21 cellular contexts compared by ENCODE assay signal in genomic region chr2:26607698-26608097, GRCh38. TPM values are rescaled to one million over a fixed set of nuclear protein-coding genes. Genes with fewer than 3 reads are reported as not detected.
"Had no signal": no experiment of that assay in that cellular context is flagged by ENCODE, and none has a peak within 500 bp of the region (broad histone marks: within the 10 kb centered on the region; RNA-seq: fewer than 3 reads in every experiment).

No MANE protein-coding gene starts in this region.

- H3K27me3 ChIP-seq: gastroesophageal sphincter, right atrium auricular region had no signal

- H3K4me3 Mint-ChIP-seq: activated T-helper 1 cell treated with anti-CD3 and anti-CD28 coated beads, Interleukin-12 subunit alpha, Interleukin-12 subunit beta, Interleukin-2, Interleukin-4 antibody, amounts not matched to agents 30 ng/mL and 10 ng/mL and 1 ng/mL, durations not matched to agents 14 hours and 24 hours and 36 hours; naive B cell; T-cell had no signal

- H3K4me3 ChIP-seq: gastroesophageal sphincter, right atrium auricular region had no signal

- H3K36me3 Mint-ChIP-seq: T-cell had no signal

- ATAC-seq: gastroesophageal sphincter, T-cell had no signal

- H3K27ac Mint-ChIP-seq: activated T-helper 1 cell treated with anti-CD3 and anti-CD28 coated beads, Interleukin-12 subunit alpha, Interleukin-12 subunit beta, Interleukin-2, Interleukin-4 antibody, amounts not matched to agents 30 ng/mL and 10 ng/mL and 1 ng/mL, durations not matched to agents 14 hours and 24 hours and 36 hours; T-cell had no signal

- H3K36me3 ChIP-seq: gastroesophageal sphincter, right atrium auricular region had no signal

- DNase-seq: activated CD4-positive, alpha-beta T cell treated with anti-CD3 and anti-CD28 coated beads, Interleukin-2, amount 50 U/mL, for 48 hours; activated naive CD4-positive, alpha-beta T cell treated with Interleukin-2 at 50 U/mL for 16 hours; aorta; cerebellar nuclear complex; dermis blood vessel endothelial cell; erythroblast; mammary epithelial cell; naive B cell; SK-N-SH; small intestine; stimulated activated CD4-positive, alpha-beta T cell treated with anti-CD3 and anti-CD28 coated beads, Interleukin-4, amount 100 ng/mL, for 4 hours; stimulated activated CD8-positive, alpha-beta memory T cell treated with anti-CD3 and anti-CD28 coated beads, Interleukin-4, amount 100 ng/mL, for 48 hours; stimulated activated naive CD4-positive, alpha-beta T cell treated with Interleukin-2 at 50 U/mL for 16 hours; T1000 had no signal

- H3K9me3 Mint-ChIP-seq: activated T-helper 1 cell treated with anti-CD3 and anti-CD28 coated beads, Interleukin-12 subunit alpha, Interleukin-12 subunit beta, Interleukin-2, Interleukin-4 antibody, amounts not matched to agents 30 ng/mL and 10 ng/mL and 1 ng/mL, durations not matched to agents 14 hours and 24 hours and 36 hours; T-cell had no signal

- H3K27ac ChIP-seq: gastroesophageal sphincter, right atrium auricular region had no signal

- H3K9me3 ChIP-seq: gastroesophageal sphincter, right atrium auricular region, SK-N-SH had no signal

RNA-seq across cellular contexts. Expression of gene CIB4, which starts 33.5 kb away (rescaled TPM):
- total RNA-seq: activated T-helper 1 cell treated with anti-CD3 and anti-CD28 coated beads, Interleukin-12 subunit alpha, Interleukin-12 subunit beta, Interleukin-2, Interleukin-4 antibody, amounts not matched to agents 30 ng/mL and 10 ng/mL and 1 ng/mL, durations not matched to agents 14 hours and 24 hours and 36 hours; dermis blood vessel endothelial cell; gastroesophageal sphincter; mammary epithelial cell; mononuclear cell; right atrium auricular region; T-cell; temporal lobe; urinary bladder had no signal
